In genomic region chrX:76509775-76510174, GRCh38 we compare ENCODE assay signal across 33 cellular contexts.
"Had no signal": no experiment of that assay in that cellular context is flagged by ENCODE, and none has a peak within 500 bp of the region (broad histone marks: within the 10 kb centered on the region; RNA-seq: fewer than 3 reads in every experiment).

No MANE protein-coding gene starts in this region.

- H3K9me3 ChIP-seq: adrenal gland, ascending aorta, body of pancreas, breast epithelium had no signal

- DNase-seq: activated effector memory CD4-positive, alpha-beta T cell treated with anti-CD3 and anti-CD28 coated beads, Interleukin-2, amount 50 U/mL, for 16 hours; activated effector memory CD4-positive, alpha-beta T cell treated with Interleukin-2 at 50 U/mL for 16 hours; activated gamma-delta T cell; activated gamma-delta T cell treated with Interleukin-2 at 50 U/mL for 16 hours; activated naive CD4-positive, alpha-beta T cell; activated naive CD4-positive, alpha-beta T cell treated with anti-CD3 and anti-CD28 coated beads for 36 hours; activated naive CD4-positive, alpha-beta T cell treated with anti-CD3 and anti-CD28 coated beads, Interleukin-2, amount 10 ng/mL, durations not matched to agents 7 days and 5 days; activated naive CD4-positive, alpha-beta T cell treated with anti-CD3 and anti-CD28 coated beads, Interleukin-2, amount 50 U/mL, for 16 hours; activated naive CD4-positive, alpha-beta T cell treated with Interleukin-2 at 50 U/mL for 16 hours; activated naive CD8-positive, alpha-beta T cell treated with anti-CD3 and anti-CD28 coated beads for 36 hours; activated naive CD8-positive, alpha-beta T cell treated with anti-CD3 and anti-CD28 coated beads, Interleukin-2, amount 10 ng/mL, durations not matched to agents 7 days and 5 days; activated naive CD8-positive, alpha-beta T cell treated with anti-CD3 and anti-CD28 coated beads, Interleukin-2, amount 50 U/mL, for 24 hours; activated T-cell treated with anti-CD3 and anti-CD28 coated beads, Interleukin-2, amount 50 U/mL, for 1 hour; activated T-cell treated with anti-CD3 and anti-CD28 coated beads, Interleukin-2, amount 50 U/mL, for 24 hours; activated T-cell treated with anti-CD3 and anti-CD28 coated beads, Interleukin-2, amount 50 U/mL, for 4 hours; activated T-cell treated with anti-CD3 and anti-CD28 coated beads, Interleukin-2, amount 50 U/mL, for 48 hours; activated T-cell treated with anti-CD3 and anti-CD28 coated beads, Interleukin-2, amount 50 U/mL, for 72 hours; adrenal gland; amniotic stem cell; amygdala; anterior cingulate cortex; aorta; body of pancreas; brain microvascular endothelial cell; caudate nucleus; central memory CD4-positive, alpha-beta T cell; cerebellar nuclear complex had no signal

- H3K27me3 ChIP-seq: ascending aorta, body of pancreas, brain microvascular endothelial cell, cardiac muscle cell had no signal

- FAIRE-seq: bronchial epithelial cell had no signal

- H3K4me1 ChIP-seq: adrenal gland, ascending aorta, body of pancreas, breast epithelium had no signal

- H3K4me3 ChIP-seq: adrenal gland, ascending aorta, body of pancreas, breast epithelium, cardiac muscle cell had no signal

- H3K36me3 ChIP-seq: adrenal gland, ascending aorta, brain microvascular endothelial cell, breast epithelium, cardiac muscle cell had no signal

- ATAC-seq: activated naive CD4-positive, alpha-beta T cell treated with anti-CD3 and anti-CD28 coated beads, Interleukin-2, amount 50 U/mL, for 72 hours; activated naive CD8-positive, alpha-beta T cell treated with anti-CD3 and anti-CD28 coated beads, Interleukin-2, amount 50 U/mL, for 24 hours; activated T-cell treated with anti-CD3 and anti-CD28 coated beads, Interleukin-2, amount 50 U/mL, for 4 hours; activated T-cell treated with anti-CD3 and anti-CD28 coated beads, Interleukin-2, amount 50 U/mL, for 72 hours; activated T-helper 17 cell treated with anti-CD3 and anti-CD28 coated beads, Interleukin-2, amount 50 U/mL, for 72 hours; body of pancreas had no signal

- H3K27ac ChIP-seq: adrenal gland, ascending aorta, body of pancreas, brain microvascular endothelial cell, breast epithelium, cardiac muscle cell had no signal
